20 cellular contexts compared by ENCODE assay signal in genomic region chr1:210900820-210901219, GRCh38.
"Had no signal": no experiment of that assay in that cellular context is flagged by ENCODE, and none has a peak within 500 bp of the region (broad histone marks: within the 10 kb centered on the region; RNA-seq: fewer than 3 reads in every experiment).

No MANE protein-coding gene starts in this region.

- H3K36me3 ChIP-seq: esophagus squamous epithelium, gastrocnemius medialis, heart right ventricle, left lung, lower lobe of right lung had no signal

- H3K4me3 ChIP-seq: coronary artery, esophagus squamous epithelium, gastrocnemius medialis, heart right ventricle, left lung, lower lobe of right lung had no signal

- H3K27ac ChIP-seq: coronary artery, epithelial cell of prostate, esophagus squamous epithelium, gastrocnemius medialis, heart right ventricle, left lung, lower lobe of right lung had no signal

- H3K9me3 ChIP-seq: esophagus squamous epithelium, gastrocnemius medialis, heart right ventricle, left lung, lower lobe of right lung had no signal

- H3K27me3 ChIP-seq: gastrocnemius medialis, heart right ventricle had no signal

- DNase-seq: dermis blood vessel endothelial cell; effector CD8-positive, alpha-beta T cell; effector memory CD8-positive, alpha-beta T cell; endodermal cell; erythroblast; esophagus squamous epithelium; foreskin fibroblast; foreskin melanocyte; gastrocnemius medialis; glutamatergic neuron; head of caudate nucleus; heart right ventricle; left cardiac atrium; left lung; left ventricle myocardium superior; lower lobe of right lung; mesenchymal stem cell; naive thymus-derived CD4-positive, alpha-beta T cell had no signal

- H3K4me1 ChIP-seq: esophagus squamous epithelium, gastrocnemius medialis, left lung, lower lobe of right lung had no signal
